In the genomic region with DNA sequence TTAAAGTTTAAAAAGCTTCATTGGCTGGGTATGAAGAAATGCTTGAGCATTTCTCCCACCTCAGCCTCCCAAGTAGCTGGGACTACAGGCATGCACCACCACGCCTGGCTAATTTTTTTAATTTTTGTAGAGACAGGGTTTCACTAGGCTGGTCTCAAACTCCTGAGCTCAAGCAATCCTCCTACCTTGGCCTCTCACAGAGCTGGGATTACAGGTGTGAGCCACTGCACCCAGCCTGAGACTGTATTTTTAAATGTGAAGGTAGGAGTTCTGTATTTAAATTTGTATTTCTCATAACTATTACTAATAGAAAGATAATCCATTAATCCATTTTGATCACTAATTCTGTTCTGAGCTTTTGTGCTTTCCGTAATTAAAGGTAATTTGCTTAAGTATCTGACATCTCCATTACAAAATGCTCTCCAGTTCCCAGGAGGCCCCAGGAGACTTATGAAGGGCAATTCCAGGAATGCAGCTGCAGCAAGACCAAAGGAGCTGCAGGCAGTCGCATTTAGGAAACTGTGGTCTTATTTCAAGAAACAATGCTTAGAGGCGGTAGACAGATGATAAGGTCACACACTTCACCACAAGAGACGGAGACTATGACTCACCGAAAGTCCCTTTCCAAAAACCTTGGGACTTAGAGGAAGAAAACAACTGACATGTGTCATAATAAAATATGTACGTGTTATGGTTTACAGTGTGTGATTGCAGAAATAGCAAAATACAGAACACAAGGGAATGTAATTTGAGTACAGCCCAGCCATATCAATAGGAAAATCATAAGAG, we compare ENCODE assay signal across 1 cellular context.
TF ChIP-seq lines count a peak whose summit lies in the region.

No MANE protein-coding gene starts in this region.

TF ChIP-seq in K562, 482 proteins besides CTCF, POLR2A, EP300 and RAD21 (continued from another document and continues in another):
- TF ChIP-seq FOXP1 (CRISPR knock-in tag; IDR thresholded peaks at IDR 0.05) = no peak
- no peak for TF ChIP-seq PRMT5 (CRISPR knock-in tag; IDR thresholded peaks at IDR 0.05)
- no peak for TF ChIP-seq TARDBP (IDR thresholded peaks at IDR 0.05)
- TF ChIP-seq, protein P1, sequence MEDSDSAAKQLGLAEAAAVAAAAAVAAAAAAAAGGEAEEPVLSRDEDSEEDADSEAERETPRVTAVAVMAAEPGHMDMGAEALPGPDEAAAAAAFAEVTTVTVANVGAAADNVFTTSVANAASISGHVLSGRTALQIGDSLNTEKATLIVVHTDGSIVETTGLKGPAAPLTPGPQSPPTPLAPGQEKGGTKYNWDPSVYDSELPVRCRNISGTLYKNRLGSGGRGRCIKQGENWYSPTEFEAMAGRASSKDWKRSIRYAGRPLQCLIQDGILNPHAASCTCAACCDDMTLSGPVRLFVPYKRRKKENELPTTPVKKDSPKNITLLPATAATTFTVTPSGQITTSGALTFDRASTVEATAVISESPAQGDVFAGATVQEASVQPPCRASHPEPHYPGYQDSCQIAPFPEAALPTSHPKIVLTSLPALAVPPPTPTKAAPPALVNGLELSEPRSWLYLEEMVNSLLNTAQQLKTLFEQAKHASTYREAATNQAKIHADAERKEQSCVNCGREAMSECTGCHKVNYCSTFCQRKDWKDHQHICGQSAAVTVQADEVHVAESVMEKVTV (CRISPR knock-in tag; IDR thresholded peaks at IDR 0.05) = no peak
- no peak for TF ChIP-seq PHTF2 (CRISPR knock-in tag; IDR thresholded peaks at IDR 0.05)
- TF ChIP-seq ZNF217 (CRISPR knock-in tag; IDR thresholded peaks at IDR 0.05) = no peak
- peak in 1 of 2 experiments; percentile 84; a peak in 1 of 3 replicates for TF ChIP-seq CBX3 (IDR thresholded peaks at IDR 0.05; ENCODE audit: borderline replicate concordance in 1 of 2, low read length in 2 of 2)
- peak in 1 of 2 experiments; percentile 51; a peak in 1 of 4 replicates for TF ChIP-seq FOXA3 (CRISPR knock-in tag; conservative IDR thresholded peaks at IDR 0.05 in 1 of 2, IDR thresholded peaks at IDR 0.05 in 1 of 2)
- no peak for TF ChIP-seq CHD4 (IDR thresholded peaks at IDR 0.05; ENCODE audit: insufficient read depth, insufficient replicate concordance, low read depth, low read length, poor library complexity, severe bottlenecking)
- TF ChIP-seq, protein P2, sequence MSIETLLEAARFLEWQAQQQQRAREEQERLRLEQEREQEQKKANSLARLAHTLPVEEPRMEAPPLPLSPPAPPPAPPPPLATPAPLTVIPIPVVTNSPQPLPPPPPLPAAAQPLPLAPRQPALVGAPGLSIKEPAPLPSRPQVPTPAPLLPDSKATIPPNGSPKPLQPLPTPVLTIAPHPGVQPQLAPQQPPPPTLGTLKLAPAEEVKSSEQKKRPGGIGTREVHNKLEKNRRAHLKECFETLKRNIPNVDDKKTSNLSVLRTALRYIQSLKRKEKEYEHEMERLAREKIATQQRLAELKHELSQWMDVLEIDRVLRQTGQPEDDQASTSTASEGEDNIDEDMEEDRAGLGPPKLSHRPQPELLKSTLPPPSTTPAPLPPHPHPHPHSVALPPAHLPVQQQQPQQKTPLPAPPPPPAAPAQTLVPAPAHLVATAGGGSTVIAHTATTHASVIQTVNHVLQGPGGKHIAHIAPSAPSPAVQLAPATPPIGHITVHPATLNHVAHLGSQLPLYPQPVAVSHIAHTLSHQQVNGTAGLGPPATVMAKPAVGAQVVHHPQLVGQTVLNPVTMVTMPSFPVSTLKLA (conservative IDR thresholded peaks at IDR 0.05) = peak; percentile 66 to 77
- TF ChIP-seq YBX1 (IDR thresholded peaks at IDR 0.05) = no peak
- TF ChIP-seq, protein P3, sequence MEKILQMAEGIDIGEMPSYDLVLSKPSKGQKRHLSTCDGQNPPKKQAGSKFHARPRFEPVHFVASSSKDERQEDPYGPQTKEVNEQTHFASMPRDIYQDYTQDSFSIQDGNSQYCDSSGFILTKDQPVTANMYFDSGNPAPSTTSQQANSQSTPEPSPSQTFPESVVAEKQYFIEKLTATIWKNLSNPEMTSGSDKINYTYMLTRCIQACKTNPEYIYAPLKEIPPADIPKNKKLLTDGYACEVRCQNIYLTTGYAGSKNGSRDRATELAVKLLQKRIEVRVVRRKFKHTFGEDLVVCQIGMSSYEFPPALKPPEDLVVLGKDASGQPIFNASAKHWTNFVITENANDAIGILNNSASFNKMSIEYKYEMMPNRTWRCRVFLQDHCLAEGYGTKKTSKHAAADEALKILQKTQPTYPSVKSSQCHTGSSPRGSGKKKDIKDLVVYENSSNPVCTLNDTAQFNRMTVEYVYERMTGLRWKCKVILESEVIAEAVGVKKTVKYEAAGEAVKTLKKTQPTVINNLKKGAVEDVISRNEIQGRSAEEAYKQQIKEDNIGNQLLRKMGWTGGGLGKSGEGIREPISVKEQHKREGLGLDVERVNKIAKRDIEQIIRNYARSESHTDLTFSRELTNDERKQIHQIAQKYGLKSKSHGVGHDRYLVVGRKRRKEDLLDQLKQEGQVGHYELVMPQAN (IDR thresholded peaks at IDR 0.05; ENCODE audit: borderline replicate concordance) = no peak
- TF ChIP-seq, protein P4, sequence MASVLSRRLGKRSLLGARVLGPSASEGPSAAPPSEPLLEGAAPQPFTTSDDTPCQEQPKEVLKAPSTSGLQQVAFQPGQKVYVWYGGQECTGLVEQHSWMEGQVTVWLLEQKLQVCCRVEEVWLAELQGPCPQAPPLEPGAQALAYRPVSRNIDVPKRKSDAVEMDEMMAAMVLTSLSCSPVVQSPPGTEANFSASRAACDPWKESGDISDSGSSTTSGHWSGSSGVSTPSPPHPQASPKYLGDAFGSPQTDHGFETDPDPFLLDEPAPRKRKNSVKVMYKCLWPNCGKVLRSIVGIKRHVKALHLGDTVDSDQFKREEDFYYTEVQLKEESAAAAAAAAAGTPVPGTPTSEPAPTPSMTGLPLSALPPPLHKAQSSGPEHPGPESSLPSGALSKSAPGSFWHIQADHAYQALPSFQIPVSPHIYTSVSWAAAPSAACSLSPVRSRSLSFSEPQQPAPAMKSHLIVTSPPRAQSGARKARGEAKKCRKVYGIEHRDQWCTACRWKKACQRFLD (CRISPR knock-in tag; IDR thresholded peaks at IDR 0.05) = no peak
- no peak for TF ChIP-seq ZNF263 (CRISPR knock-in tag; IDR thresholded peaks at IDR 0.05; ENCODE audit: borderline replicate concordance)
- TF ChIP-seq, protein P5, sequence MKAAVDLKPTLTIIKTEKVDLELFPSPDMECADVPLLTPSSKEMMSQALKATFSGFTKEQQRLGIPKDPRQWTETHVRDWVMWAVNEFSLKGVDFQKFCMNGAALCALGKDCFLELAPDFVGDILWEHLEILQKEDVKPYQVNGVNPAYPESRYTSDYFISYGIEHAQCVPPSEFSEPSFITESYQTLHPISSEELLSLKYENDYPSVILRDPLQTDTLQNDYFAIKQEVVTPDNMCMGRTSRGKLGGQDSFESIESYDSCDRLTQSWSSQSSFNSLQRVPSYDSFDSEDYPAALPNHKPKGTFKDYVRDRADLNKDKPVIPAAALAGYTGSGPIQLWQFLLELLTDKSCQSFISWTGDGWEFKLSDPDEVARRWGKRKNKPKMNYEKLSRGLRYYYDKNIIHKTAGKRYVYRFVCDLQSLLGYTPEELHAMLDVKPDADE (conservative IDR thresholded peaks at IDR 0.05; ENCODE audit: control insufficient read depth, low read depth, low read length) = no peak
- no peak for TF ChIP-seq PCBP1 (IDR thresholded peaks at IDR 0.05; ENCODE audit: low read depth, low read length, poor library complexity, severe bottlenecking)
- no peak for TF ChIP-seq BRD9 (IDR thresholded peaks at IDR 0.05; ENCODE audit: low read depth, partially characterized antibody)
- TF ChIP-seq, protein P6, sequence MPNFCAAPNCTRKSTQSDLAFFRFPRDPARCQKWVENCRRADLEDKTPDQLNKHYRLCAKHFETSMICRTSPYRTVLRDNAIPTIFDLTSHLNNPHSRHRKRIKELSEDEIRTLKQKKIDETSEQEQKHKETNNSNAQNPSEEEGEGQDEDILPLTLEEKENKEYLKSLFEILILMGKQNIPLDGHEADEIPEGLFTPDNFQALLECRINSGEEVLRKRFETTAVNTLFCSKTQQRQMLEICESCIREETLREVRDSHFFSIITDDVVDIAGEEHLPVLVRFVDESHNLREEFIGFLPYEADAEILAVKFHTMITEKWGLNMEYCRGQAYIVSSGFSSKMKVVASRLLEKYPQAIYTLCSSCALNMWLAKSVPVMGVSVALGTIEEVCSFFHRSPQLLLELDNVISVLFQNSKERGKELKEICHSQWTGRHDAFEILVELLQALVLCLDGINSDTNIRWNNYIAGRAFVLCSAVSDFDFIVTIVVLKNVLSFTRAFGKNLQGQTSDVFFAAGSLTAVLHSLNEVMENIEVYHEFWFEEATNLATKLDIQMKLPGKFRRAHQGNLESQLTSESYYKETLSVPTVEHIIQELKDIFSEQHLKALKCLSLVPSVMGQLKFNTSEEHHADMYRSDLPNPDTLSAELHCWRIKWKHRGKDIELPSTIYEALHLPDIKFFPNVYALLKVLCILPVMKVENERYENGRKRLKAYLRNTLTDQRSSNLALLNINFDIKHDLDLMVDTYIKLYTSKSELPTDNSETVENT (CRISPR knock-in tag; IDR thresholded peaks at IDR 0.05) = no peak
- TF ChIP-seq SRSF9 (IDR thresholded peaks at IDR 0.05; ENCODE audit: borderline replicate concordance, low read depth, low read length) = no peak
- TF ChIP-seq, protein P7, sequence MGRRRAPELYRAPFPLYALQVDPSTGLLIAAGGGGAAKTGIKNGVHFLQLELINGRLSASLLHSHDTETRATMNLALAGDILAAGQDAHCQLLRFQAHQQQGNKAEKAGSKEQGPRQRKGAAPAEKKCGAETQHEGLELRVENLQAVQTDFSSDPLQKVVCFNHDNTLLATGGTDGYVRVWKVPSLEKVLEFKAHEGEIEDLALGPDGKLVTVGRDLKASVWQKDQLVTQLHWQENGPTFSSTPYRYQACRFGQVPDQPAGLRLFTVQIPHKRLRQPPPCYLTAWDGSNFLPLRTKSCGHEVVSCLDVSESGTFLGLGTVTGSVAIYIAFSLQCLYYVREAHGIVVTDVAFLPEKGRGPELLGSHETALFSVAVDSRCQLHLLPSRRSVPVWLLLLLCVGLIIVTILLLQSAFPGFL (CRISPR knock-in tag; IDR thresholded peaks at IDR 0.05) = no peak
- TF ChIP-seq, protein P8, sequence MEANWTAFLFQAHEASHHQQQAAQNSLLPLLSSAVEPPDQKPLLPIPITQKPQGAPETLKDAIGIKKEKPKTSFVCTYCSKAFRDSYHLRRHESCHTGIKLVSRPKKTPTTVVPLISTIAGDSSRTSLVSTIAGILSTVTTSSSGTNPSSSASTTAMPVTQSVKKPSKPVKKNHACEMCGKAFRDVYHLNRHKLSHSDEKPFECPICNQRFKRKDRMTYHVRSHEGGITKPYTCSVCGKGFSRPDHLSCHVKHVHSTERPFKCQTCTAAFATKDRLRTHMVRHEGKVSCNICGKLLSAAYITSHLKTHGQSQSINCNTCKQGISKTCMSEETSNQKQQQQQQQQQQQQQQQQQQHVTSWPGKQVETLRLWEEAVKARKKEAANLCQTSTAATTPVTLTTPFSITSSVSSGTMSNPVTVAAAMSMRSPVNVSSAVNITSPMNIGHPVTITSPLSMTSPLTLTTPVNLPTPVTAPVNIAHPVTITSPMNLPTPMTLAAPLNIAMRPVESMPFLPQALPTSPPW (CRISPR knock-in tag; IDR thresholded peaks at IDR 0.05) = peak; percentile 50
- TF ChIP-seq SMAD2 (IDR thresholded peaks at IDR 0.05; ENCODE audit: low read depth, low read length) = no peak
- no peak for TF ChIP-seq ZNF57 (CRISPR knock-in tag; IDR thresholded peaks at IDR 0.05)
- TF ChIP-seq ZNF589 (CRISPR knock-in tag; IDR thresholded peaks at IDR 0.05; ENCODE audit: low read depth) = peak; percentile 62
- TF ChIP-seq, protein P9, sequence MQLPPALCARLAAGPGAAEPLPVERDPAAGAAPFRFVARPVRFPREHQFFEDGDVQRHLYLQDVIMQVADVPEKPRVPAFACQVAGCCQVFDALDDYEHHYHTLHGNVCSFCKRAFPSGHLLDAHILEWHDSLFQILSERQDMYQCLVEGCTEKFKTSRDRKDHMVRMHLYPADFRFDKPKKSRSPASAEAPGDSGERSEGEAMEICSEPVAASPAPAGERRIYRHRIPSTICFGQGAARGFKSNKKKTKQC (CRISPR knock-in tag; IDR thresholded peaks at IDR 0.05) = no peak
- TF ChIP-seq CBX8 (IDR thresholded peaks at IDR 0.05; ENCODE audit: borderline replicate concordance, extremely low read depth, low read depth, low read length, poor library complexity, severe bottlenecking) = no peak
- TF ChIP-seq, protein P10, sequence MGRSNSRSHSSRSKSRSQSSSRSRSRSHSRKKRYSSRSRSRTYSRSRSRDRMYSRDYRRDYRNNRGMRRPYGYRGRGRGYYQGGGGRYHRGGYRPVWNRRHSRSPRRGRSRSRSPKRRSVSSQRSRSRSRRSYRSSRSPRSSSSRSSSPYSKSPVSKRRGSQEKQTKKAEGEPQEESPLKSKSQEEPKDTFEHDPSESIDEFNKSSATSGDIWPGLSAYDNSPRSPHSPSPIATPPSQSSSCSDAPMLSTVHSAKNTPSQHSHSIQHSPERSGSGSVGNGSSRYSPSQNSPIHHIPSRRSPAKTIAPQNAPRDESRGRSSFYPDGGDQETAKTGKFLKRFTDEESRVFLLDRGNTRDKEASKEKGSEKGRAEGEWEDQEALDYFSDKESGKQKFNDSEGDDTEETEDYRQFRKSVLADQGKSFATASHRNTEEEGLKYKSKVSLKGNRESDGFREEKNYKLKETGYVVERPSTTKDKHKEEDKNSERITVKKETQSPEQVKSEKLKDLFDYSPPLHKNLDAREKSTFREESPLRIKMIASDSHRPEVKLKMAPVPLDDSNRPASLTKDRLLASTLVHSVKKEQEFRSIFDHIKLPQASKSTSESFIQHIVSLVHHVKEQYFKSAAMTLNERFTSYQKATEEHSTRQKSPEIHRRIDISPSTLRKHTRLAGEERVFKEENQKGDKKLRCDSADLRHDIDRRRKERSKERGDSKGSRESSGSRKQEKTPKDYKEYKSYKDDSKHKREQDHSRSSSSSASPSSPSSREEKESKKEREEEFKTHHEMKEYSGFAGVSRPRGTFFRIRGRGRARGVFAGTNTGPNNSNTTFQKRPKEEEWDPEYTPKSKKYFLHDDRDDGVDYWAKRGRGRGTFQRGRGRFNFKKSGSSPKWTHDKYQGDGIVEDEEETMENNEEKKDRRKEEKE (IDR thresholded peaks at IDR 0.05; ENCODE audit: borderline replicate concordance in 1 of 2, control insufficient read depth in 1 of 2, low read depth in 2 of 2, low read length in 1 of 2) = no peak
- no peak for TF ChIP-seq KAT8 (IDR thresholded peaks at IDR 0.05; ENCODE audit: low read depth)
- TF ChIP-seq SRSF3 (IDR thresholded peaks at IDR 0.05; ENCODE audit: insufficient read depth, low read length) = no peak
- no peak for TF ChIP-seq NR2C2 (CRISPR knock-in tag; IDR thresholded peaks at IDR 0.05)
- peak; percentile 59 for TF ChIP-seq NR2C2 (tag; IDR thresholded peaks at IDR 0.05)
